In the genomic region with DNA sequence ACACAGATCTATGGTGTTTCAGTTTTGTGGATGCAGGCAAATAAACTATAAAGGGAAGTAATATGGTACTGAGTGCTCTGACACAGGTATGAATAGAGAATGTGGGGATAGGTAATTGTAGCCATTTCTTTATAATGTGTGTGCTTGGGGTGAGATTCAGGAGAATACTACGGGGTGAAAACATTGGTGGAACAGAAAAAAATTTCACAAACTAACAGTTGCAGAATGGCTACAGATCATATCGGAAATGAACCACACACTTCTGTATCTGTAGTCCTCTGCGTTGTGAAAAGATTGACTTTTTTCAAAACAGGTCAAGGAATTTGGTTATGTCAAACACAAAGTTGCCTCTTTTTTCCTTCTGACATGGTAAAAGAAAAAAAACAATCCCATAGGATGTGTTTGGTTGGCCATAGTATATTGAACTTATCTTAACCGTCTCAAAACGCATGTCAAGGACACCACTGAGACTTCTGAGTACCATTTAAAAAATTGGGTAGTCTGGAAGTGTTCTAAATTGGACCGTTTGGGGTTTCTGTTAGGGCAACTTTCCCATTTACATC, we compare ENCODE assay signal across 9 cellular contexts. TPM values are rescaled to one million over a fixed set of nuclear protein-coding genes. Genes with fewer than 3 reads are reported as not detected.
DNase-seq lines count a peak whose midpoint lies in the region; ATAC-seq and TF ChIP-seq lines count a peak whose summit lies in the region.
"Had no signal": no experiment of that assay in that cellular context is flagged by ENCODE, and none has a peak within 500 bp of the region (broad histone marks: within the 10 kb centered on the region; RNA-seq: fewer than 3 reads in every experiment).

No MANE protein-coding gene starts in this region.

- ATAC-seq in activated T-cell treated with anti-CD3 and anti-CD28 coated beads, Interleukin-2, amount 50 U/mL, for 4 hours: no peak
- no peak for ATAC-seq in activated B cell treated with CpG ODN at 0.5 μM for 24 hours (ENCODE audit: low read depth)
- no peak for ATAC-seq in GM21619 (IDR thresholded peaks at IDR 0.05; ENCODE audit: unreplicated experiment)

- 77 to 86% (median 80%) methylated on average over 6 of the region's 6 CpGs for WGBS in stomach, 5 donors

- H3K27ac Mint-ChIP-seq in activated B cell treated with CpG ODN at 0.5 μM for 24 hours: peak overlapping the region; percentile 94

- H3K27me3 Mint-ChIP-seq in activated T-cell treated with anti-CD3 and anti-CD28 coated beads, Interleukin-2, amount 50 U/mL, for 4 hours (ENCODE audit: low read depth): no peaks in the 10 kb centered on the region
- no peaks in the 10 kb centered on the region for H3K27me3 Mint-ChIP-seq in activated B cell treated with CpG ODN at 0.5 μM for 24 hours

- POLR2A ChIA-PET in activated B cell treated with CpG ODN at 0.5 μM for 24 hours (lab: Charles Lee): interaction anchor here (0.7 to 4.1 kb wide), 5 partner anchors 15 to 542 kb away, joined by 3 to 42 read pairs (median 8); partner anchors contain the start of genes GLRX2, RO60 and UCHL5

- H3K4me1 Mint-ChIP-seq in activated T-cell treated with anti-CD3 and anti-CD28 coated beads, Interleukin-2, amount 50 U/mL, for 4 hours (ENCODE audit: low read depth): peaks cover 44% of the 10 kb centered on the region
- peaks cover 41% of the 10 kb centered on the region for H3K4me1 Mint-ChIP-seq in activated B cell treated with CpG ODN at 0.5 μM for 24 hours

- TF ChIP-seq EP300 in stomach (IDR thresholded peaks at IDR 0.05): no peak

- TF ChIP-seq CTCF in activated B cell treated with CpG ODN at 0.5 μM for 24 hours (IDR thresholded peaks at IDR 0.05) (no peak), stomach (IDR thresholded peaks at IDR 0.05) (no peak)

- H3K9me3 ChIP-seq in iPS-18a (ENCODE audit: control insufficient read depth, low read depth, low read length) (no peaks in the 10 kb centered on the region), stomach (no peaks in the 10 kb centered on the region)

- H3K4me3 Mint-ChIP-seq in activated T-cell treated with anti-CD3 and anti-CD28 coated beads, Interleukin-2, amount 50 U/mL, for 4 hours: peak overlapping the region; percentile 98
- peak overlapping the region; percentile 93 for H3K4me3 Mint-ChIP-seq in activated B cell treated with CpG ODN at 0.5 μM for 24 hours

- H3K36me3 Mint-ChIP-seq in activated T-cell treated with anti-CD3 and anti-CD28 coated beads, Interleukin-2, amount 50 U/mL, for 4 hours (ENCODE audit: insufficient read depth): peaks cover 2% of the 10 kb centered on the region
- peaks cover 15% of the 10 kb centered on the region for H3K36me3 Mint-ChIP-seq in activated B cell treated with CpG ODN at 0.5 μM for 24 hours (ENCODE audit: low read depth)

- intact Hi-C loops in activated B cell treated with CpG ODN at 0.5 μM for 24 hours (cut with micrococcal nuclease): loop anchor here (1.0 to 5.0 kb wide), 4 partner anchors 50 to 604 kb away; partner anchors contain the start of gene RGS1
- intact Hi-C loops in stomach (cut with DNase I; ENCODE audit: low total_unique reads): no loop called here

- H3K36me3 ChIP-seq in iPS-18a (ENCODE audit: control insufficient read depth, low read depth, low read length) (peaks cover 7% of the 10 kb centered on the region), stomach (peaks cover 5 to 8% (median 7%) of the 10 kb centered on the region in 4 donors)

- no peaks in the 10 kb centered on the region for H3K9me3 Mint-ChIP-seq in activated T-cell treated with anti-CD3 and anti-CD28 coated beads, Interleukin-2, amount 50 U/mL, for 4 hours
- no peaks in the 10 kb centered on the region for H3K9me3 Mint-ChIP-seq in activated B cell treated with CpG ODN at 0.5 μM for 24 hours

- H3K27me3 ChIP-seq in iPS-18a (ENCODE audit: control insufficient read depth, insufficient read depth, low read length): peaks cover 11% of the 10 kb centered on the region
- no peaks in the 10 kb centered on the region for H3K27me3 ChIP-seq in stomach

- CTCF ChIA-PET in activated B cell treated with CpG ODN at 0.5 μM for 24 hours (lab: Charles Lee): interaction anchor here (1.0 to 1.2 kb wide), 2 partner anchors 62 to 315 kb away, joined by 5 to 9 read pairs; partner anchors contain the start of genes RO60 and UCHL5

- H3K4me1 ChIP-seq in iPS-18a (ENCODE audit: control insufficient read depth, low read depth, low read length) (peaks cover 6% of the 10 kb centered on the region), stomach (peaks cover 17 to 37% (median 27%) of the 10 kb centered on the region in 4 donors)

- no peak for TF ChIP-seq POLR2A in stomach (IDR thresholded peaks at IDR 0.05)

- H3K9ac ChIP-seq in iPS-18a (ENCODE audit: low read length): no peak overlapping the region

- H3K4me3 ChIP-seq in iPS-18a (ENCODE audit: low read length): peak overlapping the region; percentile 91
- peak overlapping the region; percentile 65 to 90 (median 70) for H3K4me3 ChIP-seq in stomach

- no peak for DNase-seq in activated T-cell treated with anti-CD3 and anti-CD28 coated beads, Interleukin-2, amount 50 U/mL, for 4 hours
- no peak for DNase-seq in activated T-cell treated with anti-CD3 and anti-CD28 coated beads, Interleukin-2, amount 50 U/mL, for 48 hours
- DNase-seq in activated B cell treated with CpG ODN at 0.5 μM for 24 hours (no peak), stomach (no peak), SW 1271 (lab: John Stamatoyannopoulos, UW) (no peak), HUDEP-2 (lab: John Stamatoyannopoulos, UW; ENCODE audit: unreplicated experiment in 76 of 76) (no peak)
- DNase-seq: activated CD4-positive, alpha-beta T cell treated with anti-CD3 and anti-CD28 coated beads for 4 hours had no signal

- H3K27ac ChIP-seq in iPS-18a (ENCODE audit: low read length) (no peak overlapping the region), stomach (peak overlapping the region in 1 of 5 donors; percentile 97)

RNA-seq across cellular contexts. Expression of gene CDC73, which starts 1.1 kb away (rescaled TPM):
- total RNA-seq in activated T-cell treated with anti-CD3 and anti-CD28 coated beads, Interleukin-2, amount 50 U/mL, for 4 hours: 10 to 100 TPM; 50.5 to 61.4 (median 58.0) TPM
- 55.9 and 59.1 TPM in 2 replicates for total RNA-seq in activated B cell treated with CpG ODN at 0.5 μM for 24 hours
- 10 to 100 TPM in 4 of 5 donors, 1 to 10 TPM in 1; 6.7 to 75.9 (median 29.9) TPM for total RNA-seq in stomach
- polyA plus RNA-seq in stomach: 10 to 100 TPM in 1 of 3 donors, 1 to 10 TPM in 2; 7.1 to 11.9 (median 9.6) TPM

RNA-seq across cellular contexts. Expression of gene GLRX2, which starts 15.5 kb away (rescaled TPM):
- 10 to 100 TPM; 21.4 to 29.3 (median 29.3) TPM for total RNA-seq in activated T-cell treated with anti-CD3 and anti-CD28 coated beads, Interleukin-2, amount 50 U/mL, for 4 hours
- total RNA-seq in activated B cell treated with CpG ODN at 0.5 μM for 24 hours: 10.9 and 14.4 TPM in 2 replicates
- total RNA-seq in stomach: 1 to 10 TPM; 1.2 to 6.6 (median 4.3) TPM
- 10 to 100 TPM; 18.0 to 18.7 (median 18.4) TPM for polyA plus RNA-seq in stomach
